31 cellular contexts compared by ENCODE assay signal in the genomic region with DNA sequence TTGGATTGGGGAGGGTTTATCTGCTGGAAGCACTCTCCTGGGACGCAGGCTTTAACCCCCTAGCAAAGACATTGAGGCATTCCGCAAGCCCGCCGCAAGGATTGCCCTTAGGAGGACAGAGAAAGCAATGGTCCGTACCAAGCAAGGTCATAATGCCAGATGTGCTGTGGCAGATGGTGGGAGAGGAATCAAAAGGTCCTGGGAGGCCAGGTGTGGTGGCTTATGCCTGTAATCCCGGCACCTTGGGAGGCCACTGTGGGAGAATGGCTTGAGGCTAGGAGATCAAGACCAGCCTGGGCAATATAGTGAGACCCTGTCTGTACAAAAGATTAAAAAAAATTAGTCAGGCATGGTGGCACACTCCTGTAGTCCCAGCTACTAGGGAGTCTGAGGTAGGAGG. TPM values are rescaled to one million over a fixed set of nuclear protein-coding genes. Genes with fewer than 3 reads are reported as not detected.
A peak's percentile ranks its signal among the peaks of the same experiment; 100 is the strongest.
DNase-seq lines count a peak whose midpoint lies in the region; ATAC-seq, FAIRE-seq and TF ChIP-seq lines count a peak whose summit lies in the region.
"Had no signal": no experiment of that assay in that cellular context is flagged by ENCODE, and none has a peak within 500 bp of the region (broad histone marks: within the 10 kb centered on the region; RNA-seq: fewer than 3 reads in every experiment).

No MANE protein-coding gene starts in this region.

- no peak for TF ChIP-seq EP300 in K562 (IDR thresholded peaks at IDR 0.05; ENCODE audit: low read length)

- H3K4me3 Mint-ChIP-seq in stimulated activated naive B cell treated with anti-CD40 and anti-IgM and Interleukin-4, amounts not matched to agents 10 μg/mL and 1 μg/mL and 100 μg/mL, for 72 hours = no peak overlapping the region
- H3K4me3 Mint-ChIP-seq: CD14-positive monocyte; CD4-positive, alpha-beta memory T cell; CD4-positive, CD25-positive, alpha-beta regulatory T cell; CD8-positive, alpha-beta memory T cell had no signal

- H3K27ac ChIP-seq in K562 (ENCODE audit: extremely low read depth, low read depth, low read length) (no peak overlapping the region), tibial artery (no peak overlapping the region)
- H3K27ac ChIP-seq: BLaER1 had no signal

- CTCF ChIA-PET in K562 (lab: Yijun Ruan, JAX; ENCODE audit: low intra/inter-chr PET ratio) = no interaction called here

- no peaks in the 10 kb centered on the region for H3K79me2 ChIP-seq in K562 (ENCODE audit: control insufficient read depth, insufficient read depth, low read length)

- H3K4me1 ChIP-seq in K562 (replicated peaks in 1 of 2; ENCODE audit: control insufficient read depth in 2 of 2, insufficient read depth in 2 of 2, low read length in 2 of 2) (peaks cover 0 to 4% of the 10 kb centered on the region in 2 experiments; a peak in 2 of 5 replicates), tibial artery (no peaks in the 10 kb centered on the region)
- H3K4me1 ChIP-seq: BE2C had no signal

- 0 out of 2 replicates have a peak, but pooled peaks cover 7% of the 10 kb centered on the region for H4K20me1 ChIP-seq in K562 (replicated peaks; ENCODE audit: control insufficient read depth, insufficient read depth, low read length)
- H4K20me1 ChIP-seq: BLaER1 had no signal

- H3K27ac Mint-ChIP-seq in stimulated activated naive B cell treated with anti-CD40 and anti-IgM and Interleukin-4, amounts not matched to agents 10 μg/mL and 1 μg/mL and 100 μg/mL, for 72 hours = peak overlapping the region; percentile 32
- H3K27ac Mint-ChIP-seq: CD14-positive monocyte; CD4-positive, alpha-beta memory T cell; CD4-positive, CD25-positive, alpha-beta regulatory T cell; CD8-positive, alpha-beta memory T cell had no signal

- intact Hi-C loops in K562 (cut with micrococcal nuclease) (no loop called here), tibial artery (cut with DNase I; ENCODE audit: low total_unique reads) (no loop called here), cardiac septum (cut with DNase I) (no loop called here)

- no peak for TF ChIP-seq RAD21 in K562 (CRISPR knock-in tag; conservative IDR thresholded peaks at IDR 0.05 in 1 of 2, IDR thresholded peaks at IDR 0.05 in 1 of 2)

- no peaks in the 10 kb centered on the region for H3K36me3 ChIP-seq in K562 (ENCODE audit: control insufficient read depth, insufficient read depth, low read length)
- H3K36me3 ChIP-seq in tibial artery = no peaks in the 10 kb centered on the region
- H3K36me3 ChIP-seq: BE2C, BLaER1 had no signal

- FAIRE-seq in K562 (lab: Jason Lieb, UNC) = no peak
- FAIRE-seq: A204.1, GM12878, GM12892, GM18507 had no signal

- BruUV-seq in K562 (replicated peaks; lab: Mats Ljungman, UMichigan) = no TSS peak

- no peak overlapping the region for H2AFZ ChIP-seq in K562 (ENCODE audit: low read depth, low read length)

- TF ChIP-seq CTCF in K562 (IDR thresholded peaks at IDR 0.05 in 2 of 3, conservative IDR thresholded peaks at IDR 0.05 in 1 of 3; ENCODE audit: insufficient read depth in 2 of 3, low read depth in 1 of 3, low read length in 3 of 3) (no peak), tibial artery (IDR thresholded peaks at IDR 0.05) (no peak)

- ATAC-seq in K562 = peak; percentile 7
- ATAC-seq in stimulated activated naive B cell treated with anti-CD40 and anti-IgM and Interleukin-4, amounts not matched to agents 10 μg/mL and 1 μg/mL and 100 μg/mL, for 72 hours (replicated peaks) = no peak
- ATAC-seq: GM12878 had no signal

- POLR2A ChIA-PET in K562 (lab: Yijun Ruan, JAX) = interaction anchor here (0.6 to 8.0 kb wide), 12 partner anchors 11 to 436 kb away, joined by 3 to 64 read pairs (median 3); a partner anchor contains a TSS

- H3K9me3 ChIP-seq in K562 (replicated peaks; ENCODE audit: control insufficient read depth, insufficient read depth, low read depth, low read length) = no peaks in the 10 kb centered on the region; the same call in 1 of the 2 replicates
- H3K9me3 ChIP-seq in tibial artery = no peaks in the 10 kb centered on the region
- H3K9me3 ChIP-seq: BE2C, BLaER1 had no signal

- no peaks in the 10 kb centered on the region for H3K36me3 Mint-ChIP-seq in stimulated activated naive B cell treated with anti-CD40 and anti-IgM and Interleukin-4, amounts not matched to agents 10 μg/mL and 1 μg/mL and 100 μg/mL, for 72 hours
- H3K36me3 Mint-ChIP-seq: CD14-positive monocyte; CD4-positive, alpha-beta memory T cell; CD4-positive, CD25-positive, alpha-beta regulatory T cell; CD8-positive, alpha-beta memory T cell had no signal

- WGBS in K562 (ENCODE audit: insufficient coverage, low coverage, missing lambda C conversion rate) = 1% methylated on average over 6 of the region's 6 CpGs

- no peak for TF ChIP-seq POLR2A in K562 (conservative IDR thresholded peaks at IDR 0.05)

- H3K27me3 Mint-ChIP-seq in stimulated activated naive B cell treated with anti-CD40 and anti-IgM and Interleukin-4, amounts not matched to agents 10 μg/mL and 1 μg/mL and 100 μg/mL, for 72 hours = peaks cover 10 to 21% of the 10 kb centered on the region in 2 donors

- no peaks in the 10 kb centered on the region for H3K9me1 ChIP-seq in K562 (ENCODE audit: control insufficient read depth, insufficient read depth, low read length)

- peak overlapping the region in 1 of 2 experiments; percentile 1; a peak in 1 of 4 replicates for H3K9ac ChIP-seq in K562 (ENCODE audit: insufficient read depth in 1 of 2, low read depth in 2 of 2, low read length in 2 of 2)
- H3K9ac ChIP-seq: BLaER1 had no signal

- H3K4me3 ChIP-seq in K562 = no peak overlapping the region
- no peak overlapping the region for H3K4me3 ChIP-seq in tibial artery
- H3K4me3 ChIP-seq: BLaER1, GM12878 had no signal

- H3K4me2 ChIP-seq in K562 (ENCODE audit: insufficient read depth, low read length) = no peak overlapping the region
- H3K4me2 ChIP-seq: BLaER1 had no signal

- no peaks in the 10 kb centered on the region for H3K9me3 Mint-ChIP-seq in stimulated activated naive B cell treated with anti-CD40 and anti-IgM and Interleukin-4, amounts not matched to agents 10 μg/mL and 1 μg/mL and 100 μg/mL, for 72 hours
- H3K9me3 Mint-ChIP-seq: CD14-positive monocyte; CD8-positive, alpha-beta memory T cell had no signal

- in situ Hi-C loops in K562 (cut with MboI) = no loop called here

- H3K27me3 ChIP-seq in K562 (ENCODE audit: control insufficient read depth in 2 of 2, insufficient read depth in 2 of 2, low read length in 2 of 2) = peaks cover 65 to 70% of the 10 kb centered on the region in 2 experiments
- H3K27me3 ChIP-seq in tibial artery = peaks cover 0 to 24% of the 10 kb centered on the region in 2 donors
- H3K27me3 ChIP-seq: BE2C, BLaER1 had no signal

- DNase-seq in NCI-H82 treated with DMSO at 0.1 percent for 48 hours (lab: John Stamatoyannopoulos, UW; ENCODE audit: unreplicated experiment) (peak; percentile 90), K562 (ENCODE audit: extremely low read depth in 1 of 4, low spot score in 3 of 4) (no peak), islet precursor cell (peak; percentile 22), tibial artery (no peak), pons (ENCODE audit: low spot score) (no peak), cardiac septum (ENCODE audit: low spot score) (no peak), NCI-H748 treated with DMSO at 0.1 percent for 48 hours (lab: John Stamatoyannopoulos, UW) (no peak)
- DNase-seq in stimulated activated naive B cell treated with anti-CD40 and anti-IgM and Interleukin-4, amounts not matched to agents 10 μg/mL and 1 μg/mL and 100 μg/mL, for 72 hours = no peak
- DNase-seq: 8988T; ACHN; BE2C; C1 segment of cervical spinal cord; CD4-positive, alpha-beta memory T cell; CD4-positive, CD25-positive, alpha-beta regulatory T cell; CD8-positive, alpha-beta memory T cell; COR-L47; DMS 273 treated with DMSO at 0.1 percent for 48 hours; DMS153; DMS53; DMS79; DND-41; EL; GDM1 had no signal

- peaks cover 6 to 10% of the 10 kb centered on the region in 2 donors for H3K4me1 Mint-ChIP-seq in stimulated activated naive B cell treated with anti-CD40 and anti-IgM and Interleukin-4, amounts not matched to agents 10 μg/mL and 1 μg/mL and 100 μg/mL, for 72 hours
- H3K4me1 Mint-ChIP-seq: CD14-positive monocyte; CD4-positive, alpha-beta memory T cell; CD4-positive, CD25-positive, alpha-beta regulatory T cell; CD8-positive, alpha-beta memory T cell had no signal

RNA-seq across cellular contexts. Expression of a gene that starts 12.4 kb away (rescaled TPM):
- total RNA-seq in K562 (2011; cell fraction: chromatin; rRNA removed; ENCODE audit: low replicate concordance) = 1,035 and 1,246 TPM in 2 replicates
- total RNA-seq in K562 (2011; cell fraction: nucleolus; rRNA removed) = 1,013 and 1,088 TPM in 2 replicates
- total RNA-seq in K562 (2011; cell fraction: nucleoplasm; rRNA removed) = 943 and 1,014 TPM in 2 replicates
- total RNA-seq in K562 (2014; rRNA removed) (968 and 1,107 TPM in 2 replicates), K562 (2014; rRNA removed; fragmentation: Illumina TruSeq; extraction: Trizol) (993 and 1,024 TPM in 2 replicates), K562 (2015; rRNA removed; fragmentation: Illumina TruSeq; extraction: Trizol) (1,048 and 1,089 TPM in 2 replicates), K562 (2021) (1,138 and 1,201 TPM in 2 replicates), cardiac septum (0.27 TPM)
- polyA plus RNA-seq in K562 (2011; rRNA removed) (2,141 and 2,474 TPM in 2 replicates), K562 (2014; fragmentation: Illumina TruSeq; extraction: Trizol) (1,536 and 1,589 TPM in 2 replicates), K562 (2014; fragmentation: Nextera tagmentation; extraction: Ambion mirVana) (1,000 to 10,000 TPM in 1 of 2 experiments, 100 to 1,000 TPM in 1; 662 to 1,142 TPM), K562 (2014; rRNA removed) (1,519 and 1,644 TPM in 2 replicates)
- 2,488 and 2,726 TPM in 2 replicates for polyA plus RNA-seq in K562 (2011; cell fraction: cytosol; rRNA removed)
- polyA plus RNA-seq in K562 (2011; cell fraction: nucleus; rRNA removed) = 3,679 and 4,057 TPM in 2 replicates
- 1,108 and 1,453 TPM in 2 replicates for polyA plus RNA-seq in K562 (2012)
- polyA minus RNA-seq in K562 (2011; rRNA and poly(A)+ RNA removed) = 1,022 and 1,144 TPM in 2 replicates
- 512 and 653 TPM in 2 replicates for polyA minus RNA-seq in K562 (2011; cell fraction: cytosol; rRNA and poly(A)+ RNA removed)
- 275 and 419 TPM in 2 replicates for polyA minus RNA-seq in K562 (2011; cell fraction: nucleus; rRNA and poly(A)+ RNA removed)
- total RNA-seq: CD4-positive, alpha-beta memory T cell; CD4-positive, CD25-positive, alpha-beta regulatory T cell; CD8-positive, alpha-beta memory T cell had no signal
- polyA plus RNA-seq: CD14-positive monocyte; CD4-positive, alpha-beta memory T cell; CD4-positive, CD25-positive, alpha-beta regulatory T cell; CD8-positive, alpha-beta memory T cell had no signal

RNA-seq across cellular contexts. Expression of a gene that starts 51.4 kb away (rescaled TPM):
- 19.9 and 41.5 TPM in 2 replicates for total RNA-seq in K562 (2011; cell fraction: chromatin; rRNA removed; ENCODE audit: low replicate concordance)
- 18.2 and 19.2 TPM in 2 replicates for total RNA-seq in K562 (2011; cell fraction: nucleolus; rRNA removed)
- total RNA-seq in K562 (2011; cell fraction: nucleoplasm; rRNA removed) = 14.1 and 20.2 TPM in 2 replicates
- total RNA-seq in K562 (2014; rRNA removed) (19.0 and 19.8 TPM in 2 replicates), K562 (2014; rRNA removed; fragmentation: Illumina TruSeq; extraction: Trizol) (36.3 and 37.4 TPM in 2 replicates), K562 (2015; rRNA removed; fragmentation: Illumina TruSeq; extraction: Trizol) (35.8 and 38.2 TPM in 2 replicates), K562 (2021) (23.4 and 24.4 TPM in 2 replicates), cardiac septum (not detected)
- polyA plus RNA-seq in K562 (2011; rRNA removed) (20.8 and 23.4 TPM in 2 replicates), K562 (2014; fragmentation: Illumina TruSeq; extraction: Trizol) (33.4 and 40.8 TPM in 2 replicates), K562 (2014; fragmentation: Nextera tagmentation; extraction: Ambion mirVana) (10 to 100 TPM; 28.6 to 38.6 TPM), K562 (2014; rRNA removed) (21.8 and 23.6 TPM in 2 replicates)
- polyA plus RNA-seq in K562 (2011; cell fraction: cytosol; rRNA removed) = 5.9 and 10.8 TPM in 2 replicates
- polyA plus RNA-seq in K562 (2011; cell fraction: nucleus; rRNA removed) = 9.1 and 16.6 TPM in 2 replicates
- polyA plus RNA-seq in K562 (2012) = 18.8 and 30.8 TPM in 2 replicates
- 24.3 and 38.9 TPM in 2 replicates for polyA minus RNA-seq in K562 (2011; rRNA and poly(A)+ RNA removed)
- 8.9 and 9.6 TPM in 2 replicates for polyA minus RNA-seq in K562 (2011; cell fraction: cytosol; rRNA and poly(A)+ RNA removed)
- 8.9 and 22.7 TPM in 2 replicates for polyA minus RNA-seq in K562 (2011; cell fraction: nucleus; rRNA and poly(A)+ RNA removed)
- total RNA-seq: A673; CD4-positive, alpha-beta memory T cell; CD4-positive, CD25-positive, alpha-beta regulatory T cell; CD8-positive, alpha-beta memory T cell had no signal
- polyA plus RNA-seq: AG04450; CD14-positive monocyte; CD4-positive, alpha-beta memory T cell; CD4-positive, CD25-positive, alpha-beta regulatory T cell; CD8-positive, alpha-beta memory T cell had no signal

Comparison
In these comparisons a context has a peak if more than half of its experiments do, and no peak if none do; other contexts are left out.
1. DNase-seq: peak in NCI-H82 treated with DMSO at 0.1 percent for 48 hours (single experiment) and islet precursor cell (single experiment); none in K562 (0 of 4), stimulated activated naive B cell treated with anti-CD40 and anti-IgM and Interleukin-4, amounts not matched to agents 10 μg/mL and 1 μg/mL and 100 μg/mL, for 72 hours (single experiment), tibial artery (0 of 2), pons (single experiment), cardiac septum (single experiment) and NCI-H748 treated with DMSO at 0.1 percent for 48 hours (single experiment).
2. RNA of a gene that starts 12.4 kb away (total RNA-seq): 943 to 1,246 TPM in K562; 0.27 TPM in cardiac septum (single experiment); every median in the first group is over 100 times any median in the second.
3. RNA of a gene that starts 51.4 kb away (total RNA-seq): 14.1 to 41.5 TPM in K562; not detected in cardiac septum (single experiment); every median in the first group is over 10 times any median in the second.